1 cellular context compared by ENCODE assay signal in the genomic region with DNA sequence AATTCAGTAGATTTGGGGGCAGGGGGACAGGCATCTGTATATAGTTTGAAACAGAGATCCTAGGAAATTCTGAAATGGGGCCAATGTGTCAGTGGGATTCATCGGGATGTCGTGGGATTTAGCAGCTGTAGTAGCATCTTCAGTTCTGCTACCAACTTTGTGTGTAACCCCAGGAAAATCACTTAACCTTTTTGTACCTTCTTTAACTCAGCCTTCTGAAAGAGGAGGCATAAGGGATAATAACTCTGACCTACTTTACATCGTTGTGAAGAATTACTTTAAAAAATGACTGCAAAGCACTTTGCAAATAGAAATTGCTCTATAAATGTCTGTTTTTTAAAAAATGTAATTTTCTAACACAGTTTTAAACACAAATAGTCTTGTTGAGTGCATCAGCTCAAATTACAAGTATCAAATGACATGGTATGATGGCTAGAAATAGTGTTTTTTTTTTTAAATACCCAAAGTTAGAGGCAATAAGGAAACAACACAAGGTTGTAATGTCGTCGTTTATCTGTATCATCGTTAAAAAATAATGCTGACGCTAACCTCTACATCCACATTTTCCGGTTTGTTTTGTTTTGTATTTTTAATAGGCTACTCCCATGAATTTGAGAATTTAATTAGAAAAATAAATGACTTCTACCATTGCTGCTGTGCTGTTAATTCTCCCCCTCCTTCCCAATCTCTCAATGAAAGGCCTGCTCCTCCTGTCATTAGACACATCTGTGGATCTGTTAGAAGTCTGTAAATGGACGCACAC.
TF ChIP-seq lines count a peak whose summit lies in the region.

No MANE protein-coding gene starts in this region.

TF ChIP-seq in GM23338, 12 proteins besides CTCF, POLR2A, EP300 and RAD21 (continued from another document):
- TF ChIP-seq, protein P1, sequence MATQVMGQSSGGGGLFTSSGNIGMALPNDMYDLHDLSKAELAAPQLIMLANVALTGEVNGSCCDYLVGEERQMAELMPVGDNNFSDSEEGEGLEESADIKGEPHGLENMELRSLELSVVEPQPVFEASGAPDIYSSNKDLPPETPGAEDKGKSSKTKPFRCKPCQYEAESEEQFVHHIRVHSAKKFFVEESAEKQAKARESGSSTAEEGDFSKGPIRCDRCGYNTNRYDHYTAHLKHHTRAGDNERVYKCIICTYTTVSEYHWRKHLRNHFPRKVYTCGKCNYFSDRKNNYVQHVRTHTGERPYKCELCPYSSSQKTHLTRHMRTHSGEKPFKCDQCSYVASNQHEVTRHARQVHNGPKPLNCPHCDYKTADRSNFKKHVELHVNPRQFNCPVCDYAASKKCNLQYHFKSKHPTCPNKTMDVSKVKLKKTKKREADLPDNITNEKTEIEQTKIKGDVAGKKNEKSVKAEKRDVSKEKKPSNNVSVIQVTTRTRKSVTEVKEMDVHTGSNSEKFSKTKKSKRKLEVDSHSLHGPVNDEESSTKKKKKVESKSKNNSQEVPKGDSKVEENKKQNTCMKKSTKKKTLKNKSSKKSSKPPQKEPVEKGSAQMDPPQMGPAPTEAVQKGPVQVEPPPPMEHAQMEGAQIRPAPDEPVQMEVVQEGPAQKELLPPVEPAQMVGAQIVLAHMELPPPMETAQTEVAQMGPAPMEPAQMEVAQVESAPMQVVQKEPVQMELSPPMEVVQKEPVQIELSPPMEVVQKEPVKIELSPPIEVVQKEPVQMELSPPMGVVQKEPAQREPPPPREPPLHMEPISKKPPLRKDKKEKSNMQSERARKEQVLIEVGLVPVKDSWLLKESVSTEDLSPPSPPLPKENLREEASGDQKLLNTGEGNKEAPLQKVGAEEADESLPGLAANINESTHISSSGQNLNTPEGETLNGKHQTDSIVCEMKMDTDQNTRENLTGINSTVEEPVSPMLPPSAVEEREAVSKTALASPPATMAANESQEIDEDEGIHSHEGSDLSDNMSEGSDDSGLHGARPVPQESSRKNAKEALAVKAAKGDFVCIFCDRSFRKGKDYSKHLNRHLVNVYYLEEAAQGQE (IDR thresholded peaks at IDR 0.05; ENCODE audit: unreplicated experiment): no peak
- TF ChIP-seq ZNF331 (CRISPR knock-in tag; IDR thresholded peaks at IDR 0.05; ENCODE audit: low read depth): no peak
- TF ChIP-seq ZNF114 (CRISPR knock-in tag; IDR thresholded peaks at IDR 0.05): no peak
TF ChIP-seq in GM23338: peak in this region for 0.
